In the genomic region with DNA sequence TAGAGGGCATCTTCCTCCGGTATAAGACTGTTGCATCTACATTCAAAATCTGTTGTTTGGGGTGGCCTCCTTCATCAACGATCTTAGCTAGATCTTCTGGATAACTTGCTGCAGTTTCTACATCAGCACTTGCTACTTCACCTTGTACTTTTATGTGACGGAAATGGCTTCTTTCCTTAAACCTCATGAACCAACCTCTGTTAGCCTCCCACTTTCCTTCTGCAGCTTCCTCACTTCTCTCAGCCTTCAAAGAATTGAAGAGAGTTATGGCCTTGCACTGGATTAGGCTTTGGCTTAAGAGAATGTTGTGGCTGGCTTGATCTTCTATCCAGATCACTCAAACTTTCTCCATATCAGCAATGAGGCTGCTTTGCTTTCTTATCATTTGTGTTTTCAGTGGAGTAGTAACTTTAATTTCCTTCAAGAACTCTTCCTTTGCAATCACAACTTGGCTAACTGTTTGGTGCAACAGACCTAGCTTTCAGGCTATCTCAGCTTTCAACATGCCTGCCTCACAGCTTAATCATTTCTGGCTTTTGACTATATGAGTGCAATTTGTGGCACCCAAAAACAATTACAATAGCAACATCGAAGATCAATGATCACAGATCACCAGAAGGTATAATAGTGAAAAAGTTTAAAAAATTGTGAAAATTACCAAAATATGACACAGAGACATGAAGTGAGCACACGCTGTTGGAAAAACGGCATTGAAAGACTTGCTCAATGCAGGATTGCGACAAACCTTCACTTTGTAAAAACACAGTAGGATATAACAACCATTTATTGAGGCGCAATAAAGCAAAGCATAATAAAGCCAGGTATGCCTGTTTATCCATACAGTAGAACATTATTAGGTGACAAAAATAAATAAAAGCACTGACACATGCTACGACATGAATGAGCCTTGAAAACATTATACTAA, we compare ENCODE assay signal across 34 cellular contexts. TPM values are rescaled to one million over a fixed set of nuclear protein-coding genes. Genes with fewer than 3 reads are reported as not detected.
DNase-seq lines count a peak whose midpoint lies in the region; ATAC-seq and TF ChIP-seq lines count a peak whose summit lies in the region.
"Had no signal": no experiment of that assay in that cellular context is flagged by ENCODE, and none has a peak within 500 bp of the region (broad histone marks: within the 10 kb centered on the region; RNA-seq: fewer than 3 reads in every experiment).

No MANE protein-coding gene starts in this region.

- no peaks in the 10 kb centered on the region for H3K36me3 ChIP-seq in KOPT-K1 (ENCODE audit: insufficient read depth, low read length)
- H3K36me3 ChIP-seq in effector memory CD4-positive, alpha-beta T cell (ENCODE audit: control insufficient read depth, insufficient read depth, low read length), result no peaks in the 10 kb centered on the region
- H3K36me3 ChIP-seq: esophagus muscularis mucosa, thoracic aorta had no signal

- H3K9me3 Mint-ChIP-seq in activated T-cell treated with anti-CD3 and anti-CD28 coated beads, Interleukin-2, amount 50 U/mL, for 72 hours, result no peaks in the 10 kb centered on the region
- no peaks in the 10 kb centered on the region for H3K9me3 Mint-ChIP-seq in activated T-cell treated with anti-CD3 and anti-CD28 coated beads, Interleukin-2, amount 50 U/mL, for 4 hours
- H3K9me3 Mint-ChIP-seq in activated T-helper 2 cell treated with anti-CD3 and anti-CD28 coated beads, Interferon-gamma antibody, Interleukin-2, Interleukin-4, amounts not matched to agents 10 μg/mL and 5 μg/mL and 100 μg/mL, durations not matched to agents 14 hours and 24 hours and 36 hours, result peaks cover 3% of the 10 kb centered on the region
- no peaks in the 10 kb centered on the region for H3K9me3 Mint-ChIP-seq in chondrocyte (ENCODE audit: low read depth)
- H3K9me3 Mint-ChIP-seq: H9 had no signal

- TF ChIP-seq POLR2A in NB4 (IDR thresholded peaks at IDR 0.05; ENCODE audit: extremely low read depth, insufficient read length), result no peak

- no peaks in the 10 kb centered on the region for H3K9me3 ChIP-seq in KOPT-K1 (ENCODE audit: insufficient read depth, low read length, poor library complexity, severe bottlenecking)
- H3K9me3 ChIP-seq in effector memory CD4-positive, alpha-beta T cell (ENCODE audit: control insufficient read depth, low read length), result no peaks in the 10 kb centered on the region
- H3K9me3 ChIP-seq: BLaER1, esophagus muscularis mucosa, left ventricle myocardium inferior, thoracic aorta had no signal

- intact Hi-C loops in activated T-helper 2 cell treated with anti-CD3 and anti-CD28 coated beads, Interferon-gamma antibody, Interleukin-2, Interleukin-4, amounts not matched to agents 10 μg/mL and 5 μg/mL and 100 μg/mL, durations not matched to agents 14 hours and 24 hours and 36 hours (cut with micrococcal nuclease), result no loop called here

- H3K4me1 ChIP-seq in effector memory CD4-positive, alpha-beta T cell (ENCODE audit: control insufficient read depth, insufficient read depth, low read length, poor library complexity, severe bottlenecking), result peaks cover 4% of the 10 kb centered on the region

- H3K27ac ChIP-seq in KOPT-K1 (ENCODE audit: low read depth, low read length, poor library complexity, severe bottlenecking), result peak overlapping the region; percentile 9
- no peak overlapping the region for H3K27ac ChIP-seq in effector memory CD4-positive, alpha-beta T cell (ENCODE audit: insufficient read depth, low read length, poor library complexity, severe bottlenecking)
- H3K27ac ChIP-seq: BLaER1, esophagus muscularis mucosa, left ventricle myocardium inferior, SK-N-MC, thoracic aorta, VCaP had no signal

- H3K4me1 Mint-ChIP-seq in activated T-cell treated with anti-CD3 and anti-CD28 coated beads, Interleukin-2, amount 50 U/mL, for 72 hours (ENCODE audit: low read depth), result peaks cover 90% of the 10 kb centered on the region
- peaks cover 44% of the 10 kb centered on the region for H3K4me1 Mint-ChIP-seq in activated T-cell treated with anti-CD3 and anti-CD28 coated beads, Interleukin-2, amount 50 U/mL, for 4 hours (ENCODE audit: low read depth)
- peaks cover 74% of the 10 kb centered on the region for H3K4me1 Mint-ChIP-seq in activated T-helper 2 cell treated with anti-CD3 and anti-CD28 coated beads, Interferon-gamma antibody, Interleukin-2, Interleukin-4, amounts not matched to agents 10 μg/mL and 5 μg/mL and 100 μg/mL, durations not matched to agents 14 hours and 24 hours and 36 hours (ENCODE audit: low read depth)
- H3K4me1 Mint-ChIP-seq in chondrocyte (ENCODE audit: low read depth), result no peaks in the 10 kb centered on the region
- H3K4me1 Mint-ChIP-seq: H9 had no signal

- TF ChIP-seq CTCF in NB4 (IDR thresholded peaks at IDR 0.05; ENCODE audit: low read depth, low read length) (no peak), chondrocyte (IDR thresholded peaks at IDR 0.05) (no peak)

- peaks cover 27 to 59% of the 10 kb centered on the region in 2 donors for H3K36me3 Mint-ChIP-seq in activated T-cell treated with anti-CD3 and anti-CD28 coated beads, Interleukin-2, amount 50 U/mL, for 72 hours (ENCODE audit: insufficient read depth in 2 of 2)
- H3K36me3 Mint-ChIP-seq in activated T-cell treated with anti-CD3 and anti-CD28 coated beads, Interleukin-2, amount 50 U/mL, for 4 hours (ENCODE audit: insufficient read depth), result peaks cover 23% of the 10 kb centered on the region
- peaks cover 78% of the 10 kb centered on the region for H3K36me3 Mint-ChIP-seq in activated T-helper 2 cell treated with anti-CD3 and anti-CD28 coated beads, Interferon-gamma antibody, Interleukin-2, Interleukin-4, amounts not matched to agents 10 μg/mL and 5 μg/mL and 100 μg/mL, durations not matched to agents 14 hours and 24 hours and 36 hours (ENCODE audit: low read depth)
- peaks cover 3% of the 10 kb centered on the region for H3K36me3 Mint-ChIP-seq in chondrocyte (ENCODE audit: low read depth)

- no peaks in the 10 kb centered on the region for H3K27me3 Mint-ChIP-seq in activated T-cell treated with anti-CD3 and anti-CD28 coated beads, Interleukin-2, amount 50 U/mL, for 72 hours (ENCODE audit: low read depth)
- H3K27me3 Mint-ChIP-seq in activated T-cell treated with anti-CD3 and anti-CD28 coated beads, Interleukin-2, amount 50 U/mL, for 4 hours (ENCODE audit: low read depth), result no peaks in the 10 kb centered on the region
- no peaks in the 10 kb centered on the region for H3K27me3 Mint-ChIP-seq in activated T-helper 2 cell treated with anti-CD3 and anti-CD28 coated beads, Interferon-gamma antibody, Interleukin-2, Interleukin-4, amounts not matched to agents 10 μg/mL and 5 μg/mL and 100 μg/mL, durations not matched to agents 14 hours and 24 hours and 36 hours (ENCODE audit: low read depth)
- no peaks in the 10 kb centered on the region for H3K27me3 Mint-ChIP-seq in chondrocyte (ENCODE audit: low read depth)
- H3K27me3 Mint-ChIP-seq: T-helper 17 cell had no signal

- H3K4me3 ChIP-seq in NB4 (ENCODE audit: low read depth, low read length), result no peak overlapping the region
- no peak overlapping the region for H3K4me3 ChIP-seq in effector memory CD4-positive, alpha-beta T cell (ENCODE audit: insufficient read depth, low read depth, low read length, poor library complexity, severe bottlenecking)
- H3K4me3 ChIP-seq: BLaER1, esophagus muscularis mucosa, left ventricle myocardium inferior, SK-N-MC, smooth muscle cell, thoracic aorta had no signal

- peak overlapping the region; percentile 10 to 61 for H3K4me3 Mint-ChIP-seq in activated T-cell treated with anti-CD3 and anti-CD28 coated beads, Interleukin-2, amount 50 U/mL, for 72 hours
- H3K4me3 Mint-ChIP-seq in activated T-cell treated with anti-CD3 and anti-CD28 coated beads, Interleukin-2, amount 50 U/mL, for 4 hours, result no peak overlapping the region
- H3K4me3 Mint-ChIP-seq in activated T-helper 2 cell treated with anti-CD3 and anti-CD28 coated beads, Interferon-gamma antibody, Interleukin-2, Interleukin-4, amounts not matched to agents 10 μg/mL and 5 μg/mL and 100 μg/mL, durations not matched to agents 14 hours and 24 hours and 36 hours (ENCODE audit: low read depth), result peak overlapping the region; percentile 42
- no peak overlapping the region for H3K4me3 Mint-ChIP-seq in chondrocyte (ENCODE audit: unreplicated experiment)
- H3K4me3 Mint-ChIP-seq: H9, T-helper 17 cell had no signal

- DNase-seq in activated T-cell treated with anti-CD3 and anti-CD28 coated beads, Interleukin-2, amount 50 U/mL, for 72 hours, result no peak
- DNase-seq in activated T-cell treated with anti-CD3 and anti-CD28 coated beads, Interleukin-2, amount 50 U/mL, for 4 hours, result no peak
- peak; percentile 65 for DNase-seq in NB4 (ENCODE audit: low read depth)
- DNase-seq in activated T-helper 2 cell treated with anti-CD3 and anti-CD28 coated beads, Interferon-gamma antibody, Interleukin-2, Interleukin-4, amounts not matched to agents 10 μg/mL and 5 μg/mL and 100 μg/mL, durations not matched to agents 14 hours and 24 hours and 36 hours (ENCODE audit: low spot score), result no peak
- DNase-seq in chondrocyte (ENCODE audit: low spot score), result no peak
- DNase-seq in effector memory CD4-positive, alpha-beta T cell, result no peak
- DNase-seq: activated CD4-positive, alpha-beta T cell treated with anti-CD3 and anti-CD28 coated beads for 48 hours; activated CD8-positive, alpha-beta memory T cell treated with anti-CD3 and anti-CD28 coated beads, Interleukin-2, amount 50 U/mL, for 4 hours; activated effector memory CD4-positive, alpha-beta T cell treated with anti-CD3 and anti-CD28 coated beads, Interleukin-2, amount 50 U/mL, for 16 hours; cerebellar nuclear complex; foreskin fibroblast; H9; Kasumi-1; left ventricle myocardium inferior; mesenchymal stem cell; NCI-H1092 treated with DMSO at 0.1 percent for 48 hours; NCI-H1694 treated with DMSO at 0.1 percent for 48 hours; NCI-H446 treated with DMSO at 0.1 percent for 48 hours; NCI-H774; PC-3; posterior cingulate gyrus; right cardiac atrium; stimulated activated naive CD4-positive, alpha-beta T cell treated with Interleukin-2 at 50 U/mL for 16 hours; T-helper 17 cell had no signal

- ATAC-seq in activated T-cell treated with anti-CD3 and anti-CD28 coated beads, Interleukin-2, amount 50 U/mL, for 72 hours (replicated peaks in 1 of 2), result no peak
- no peak for ATAC-seq in activated T-cell treated with anti-CD3 and anti-CD28 coated beads, Interleukin-2, amount 50 U/mL, for 4 hours
- ATAC-seq in GM18517 (IDR thresholded peaks at IDR 0.05; ENCODE audit: unreplicated experiment), result no peak
- ATAC-seq: HepG2, PC-3, right cardiac atrium, T-helper 17 cell had no signal

- H3K27me3 ChIP-seq in effector memory CD4-positive, alpha-beta T cell (replicated peaks; ENCODE audit: control insufficient read depth, insufficient read depth, low read length, poor library complexity, severe bottlenecking), result no peaks in the 10 kb centered on the region
- H3K27me3 ChIP-seq: BLaER1, esophagus muscularis mucosa had no signal

- H3K27ac Mint-ChIP-seq in activated T-cell treated with anti-CD3 and anti-CD28 coated beads, Interleukin-2, amount 50 U/mL, for 72 hours, result peak overlapping the region; percentile 14
- peak overlapping the region; percentile 80 for H3K27ac Mint-ChIP-seq in activated T-helper 2 cell treated with anti-CD3 and anti-CD28 coated beads, Interferon-gamma antibody, Interleukin-2, Interleukin-4, amounts not matched to agents 10 μg/mL and 5 μg/mL and 100 μg/mL, durations not matched to agents 14 hours and 24 hours and 36 hours
- H3K27ac Mint-ChIP-seq in chondrocyte (ENCODE audit: unreplicated experiment), result no peak overlapping the region
- H3K27ac Mint-ChIP-seq: H9, T-helper 17 cell had no signal

RNA-seq across cellular contexts. Expression of a gene that starts 56.7 kb away (rescaled TPM):
- total RNA-seq in activated T-cell treated with anti-CD3 and anti-CD28 coated beads, Interleukin-2, amount 50 U/mL, for 72 hours, result 100 to 1,000 TPM in 1 of 2 donors, 10 to 100 TPM in 1; 96.5 to 117 TPM
- 100 to 1,000 TPM in 2 of 3 donors, 10 to 100 TPM in 1; 99.4 to 136 (median 115) TPM for total RNA-seq in activated T-cell treated with anti-CD3 and anti-CD28 coated beads, Interleukin-2, amount 50 U/mL, for 4 hours
- total RNA-seq in activated T-helper 2 cell treated with anti-CD3 and anti-CD28 coated beads, Interferon-gamma antibody, Interleukin-2, Interleukin-4, amounts not matched to agents 10 μg/mL and 5 μg/mL and 100 μg/mL, durations not matched to agents 14 hours and 24 hours and 36 hours, result 93.8 and 99.4 TPM in 2 replicates
- 0.15 TPM in 1 of 3 replicates, not detected in the others for total RNA-seq in chondrocyte
- total RNA-seq: dermis microvascular lymphatic vessel endothelial cell had no signal

Comparison
In these comparisons a context has a peak if more than half of its experiments do, and no peak if none do; other contexts are left out.
1. H3K4me3 Mint-ChIP-seq: peak in activated T-cell treated with anti-CD3 and anti-CD28 coated beads, Interleukin-2, amount 50 U/mL, for 72 hours (2 of 2) and activated T-helper 2 cell treated with anti-CD3 and anti-CD28 coated beads, Interferon-gamma antibody, Interleukin-2, Interleukin-4, amounts not matched to agents 10 μg/mL and 5 μg/mL and 100 μg/mL, durations not matched to agents 14 hours and 24 hours and 36 hours (single experiment); none in activated T-cell treated with anti-CD3 and anti-CD28 coated beads, Interleukin-2, amount 50 U/mL, for 4 hours (single experiment) and chondrocyte (single experiment).
2. RNA of a gene that starts 56.7 kb away (total RNA-seq): 96.5 to 117 TPM in activated T-cell treated with anti-CD3 and anti-CD28 coated beads, Interleukin-2, amount 50 U/mL, for 72 hours, 99.4 to 136 TPM in activated T-cell treated with anti-CD3 and anti-CD28 coated beads, Interleukin-2, amount 50 U/mL, for 4 hours and 93.8 to 99.4 TPM in activated T-helper 2 cell treated with anti-CD3 and anti-CD28 coated beads, Interferon-gamma antibody, Interleukin-2, Interleukin-4, amounts not matched to agents 10 μg/mL and 5 μg/mL and 100 μg/mL, durations not matched to agents 14 hours and 24 hours and 36 hours; 0.15 TPM in chondrocyte; every median in the first group is over 10 times any median in the second.